ENCODE assay signal across 8 cellular contexts in the genomic region with DNA sequence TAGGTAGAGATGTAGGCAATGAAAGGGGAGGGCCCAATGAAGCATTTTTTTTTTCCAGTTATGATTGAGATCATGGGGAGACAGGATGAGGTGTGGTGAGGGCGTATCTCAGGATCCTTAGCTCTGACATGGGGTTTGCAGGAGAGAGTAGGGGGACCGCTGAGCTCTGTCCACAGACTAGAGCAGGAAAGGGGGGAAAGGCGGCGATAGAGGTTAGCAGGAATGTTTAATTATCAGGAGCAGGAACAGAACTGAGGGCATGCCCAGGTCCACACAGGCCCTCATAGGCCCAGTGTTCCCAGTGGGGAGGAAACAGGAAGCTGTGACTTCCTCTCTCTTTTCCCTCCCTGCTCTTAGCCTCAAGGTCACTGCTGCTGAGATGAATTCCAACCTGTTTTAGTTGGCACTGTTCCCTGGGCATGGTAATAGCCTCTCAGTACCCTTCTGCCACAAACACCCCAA. TPM values are rescaled to one million over a fixed set of nuclear protein-coding genes. Genes with fewer than 3 reads are reported as not detected.
A peak's percentile ranks its signal among the peaks of the same experiment; 100 is the strongest.
DNase-seq lines count a peak whose midpoint lies in the region; ATAC-seq and TF ChIP-seq lines count a peak whose summit lies in the region.

No MANE protein-coding gene starts in this region.

- no peaks in the 10 kb centered on the region for H3K27me3 ChIP-seq in left lung
- H3K27me3 ChIP-seq in upper lobe of right lung = no peaks in the 10 kb centered on the region

- peaks cover 22 to 75% of the 10 kb centered on the region in 2 donors for H3K4me1 ChIP-seq in left lung
- H3K4me1 ChIP-seq in upper lobe of right lung = peaks cover 65% of the 10 kb centered on the region

- ATAC-seq in left lung (peak; percentile 78), upper lobe of right lung (peak; percentile 84)

- H3K36me3 ChIP-seq in left lung (peaks cover 0 to 3% of the 10 kb centered on the region in 2 donors), upper lobe of right lung (no peaks in the 10 kb centered on the region)

- in situ Hi-C loops in astrocyte of the spinal cord (cut with HindIII; ENCODE audit: low sequenced_read_pairs) = no loop called here

- TF ChIP-seq CTCF in astrocyte of the spinal cord (IDR thresholded peaks at IDR 0.05; ENCODE audit: low read depth, low read length) (no peak), left lung (IDR thresholded peaks at IDR 0.05) (no peak), upper lobe of right lung (IDR thresholded peaks at IDR 0.05) (no peak)

- DNase-seq in Daoy (ENCODE audit: low read depth) (peak; percentile 87), NCI-H2029 treated with DMSO at 0.1 percent for 48 hours (lab: John Stamatoyannopoulos, UW) (peak; percentile 63), astrocyte of the spinal cord (ENCODE audit: low read depth, low spot score) (peak; percentile 62), left lung (no peak), upper lobe of right lung (no peak), NCI-H748 (lab: John Stamatoyannopoulos, UW; ENCODE audit: unreplicated experiment) (no peak)
- DNase-seq in effector CD4-positive, alpha-beta T cell = no peak
- no peak for DNase-seq in activated CD8-positive, alpha-beta memory T cell treated with anti-CD3 and anti-CD28 coated beads, Interleukin-2, amount 50 U/mL, for 4 hours

- H3K27ac ChIP-seq in left lung (peak overlapping the region; percentile 79 to 80), upper lobe of right lung (peak overlapping the region; percentile 89)

- H3K4me3 ChIP-seq in astrocyte of the spinal cord (ENCODE audit: low read depth, low read length) = no peak overlapping the region
- no peak overlapping the region for H3K4me3 ChIP-seq in left lung
- H3K4me3 ChIP-seq in upper lobe of right lung = peak overlapping the region; percentile 12

- H3K9me3 ChIP-seq in left lung = no peaks in the 10 kb centered on the region
- no peaks in the 10 kb centered on the region for H3K9me3 ChIP-seq in upper lobe of right lung

- intact Hi-C loops in left lung (cut with DNase I) (no loop called here), upper lobe of right lung (cut with DNase I) (loop anchor here (5.0 kb wide), 1 partner anchor 47 kb away; no protein-coding TSS in a partner anchor)

RNA-seq across cellular contexts. Expression of gene RXFP4, which starts 0.9 kb away (rescaled TPM):
- not detected in 2 replicates for total RNA-seq in Daoy (2014; rRNA removed; shearing (Covaris generic))
- total RNA-seq in left lung = not detected
- total RNA-seq in upper lobe of right lung = not detected

RNA-seq across cellular contexts. Expression of gene KHDC4, which starts 6.3 kb away (rescaled TPM):
- 45.8 and 58.2 TPM in 2 replicates for total RNA-seq in Daoy (2014; rRNA removed; shearing (Covaris generic))
- total RNA-seq in left lung (10 to 100 TPM; 38.2 to 39.3 TPM), upper lobe of right lung (40.1 TPM)

RNA-seq across cellular contexts. Expression of gene RIT1, which starts 29.4 kb away (rescaled TPM):
- 22.4 and 26.6 TPM in 2 replicates for total RNA-seq in Daoy (2014; rRNA removed; shearing (Covaris generic))
- 10 to 100 TPM; 40.8 to 55.3 TPM for total RNA-seq in left lung
- total RNA-seq in upper lobe of right lung = 49.9 TPM

RNA-seq across cellular contexts. Expression of gene ARHGEF2, which starts 37.8 kb away (rescaled TPM):
- total RNA-seq in Daoy (2014; rRNA removed; shearing (Covaris generic)) = 66.0 and 67.8 TPM in 2 replicates
- total RNA-seq in left lung (100 to 1,000 TPM; 158 to 290 TPM), upper lobe of right lung (220 TPM)

Comparison
In these comparisons a context has a peak if more than half of its experiments do, and no peak if none do; other contexts are left out.
1. DNase-seq: peak in Daoy (single experiment), NCI-H2029 treated with DMSO at 0.1 percent for 48 hours (single experiment) and astrocyte of the spinal cord (single experiment); none in left lung (0 of 2), upper lobe of right lung (single experiment), effector CD4-positive, alpha-beta T cell (single experiment), NCI-H748 (single experiment) and activated CD8-positive, alpha-beta memory T cell treated with anti-CD3 and anti-CD28 coated beads, Interleukin-2, amount 50 U/mL, for 4 hours (single experiment).